8 cellular contexts compared by ENCODE assay signal in genomic region chr12:2795291-2796186, GRCh38. TPM values are rescaled to one million over a fixed set of nuclear protein-coding genes. Genes with fewer than 3 reads are reported as not detected.
DNase-seq lines count a peak whose midpoint lies in the region; ATAC-seq and TF ChIP-seq lines count a peak whose summit lies in the region.

No MANE protein-coding gene starts in this region.

- peak overlapping the region; percentile 97 for H3K4me3 ChIP-seq in HL-60 (replicated peaks; ENCODE audit: insufficient read depth, low read length)
- peak overlapping the region; percentile 69 to 77 for H3K4me3 ChIP-seq in testis

- DNase-seq in Caki2 (ENCODE audit: low read depth) (peak; percentile 66), HL-60 (ENCODE audit: low read depth in 1 of 2, low spot score in 1 of 2) (peak in 1 of 2 experiments; percentile 45), RPMI8226 (peak; percentile 79), glomerular visceral epithelial cell (ENCODE audit: extremely low spot score) (peak; percentile 59), omental fat pad (ENCODE audit: low spot score) (peak; percentile 51), testis (peak; percentile 83)
- peak; percentile 71 for DNase-seq in activated naive CD4-positive, alpha-beta T cell treated with anti-CD3 and anti-CD28 coated beads for 36 hours

- H3K27me3 ChIP-seq in HL-60 (ENCODE audit: insufficient read depth, poor library complexity, severe bottlenecking) (no peaks in the 10 kb centered on the region), testis (no peaks in the 10 kb centered on the region)

- H3K9me3 ChIP-seq in testis: no peaks in the 10 kb centered on the region

- in situ Hi-C loops in Caki2 (cut with HindIII; ENCODE audit: low pct_unique_long_range_greater_than_20kb, low sequenced_read_pairs): no loop called here

- TF ChIP-seq CTCF in HL-60 (IDR thresholded peaks at IDR 0.05; ENCODE audit: insufficient read depth, low read length) (no peak), omental fat pad (IDR thresholded peaks at IDR 0.05) (no peak), testis (IDR thresholded peaks at IDR 0.05) (no peak)

- H3K9me3 Mint-ChIP-seq in activated naive CD4-positive, alpha-beta T cell treated with anti-CD3 and anti-CD28 coated beads for 36 hours: no peaks in the 10 kb centered on the region

- no peaks in the 10 kb centered on the region for H3K36me3 ChIP-seq in testis (ENCODE audit: low read depth, missing control alignments)

- no peaks in the 10 kb centered on the region for H3K27me3 Mint-ChIP-seq in activated naive CD4-positive, alpha-beta T cell treated with anti-CD3 and anti-CD28 coated beads for 36 hours (ENCODE audit: low read depth)

- intact Hi-C loops in activated naive CD4-positive, alpha-beta T cell treated with anti-CD3 and anti-CD28 coated beads for 36 hours (cut with micrococcal nuclease): loop anchor here (2.0 to 10.0 kb wide), 3 partner anchors 82 to 1101 kb away; partner anchors contain the start of genes ADIPOR2, FOXM1, RHNO1 and TULP3
- intact Hi-C loops in testis (cut with DNase I; ENCODE audit: low total_unique reads): no loop called here

- peaks cover 30% of the 10 kb centered on the region for H3K4me1 Mint-ChIP-seq in activated naive CD4-positive, alpha-beta T cell treated with anti-CD3 and anti-CD28 coated beads for 36 hours (ENCODE audit: low read depth)

- TF ChIP-seq POLR2A in testis (IDR thresholded peaks at IDR 0.05): no peak

- H3K4me3 Mint-ChIP-seq in activated naive CD4-positive, alpha-beta T cell treated with anti-CD3 and anti-CD28 coated beads for 36 hours: peak overlapping the region; percentile 88

- CTCF ChIA-PET in activated naive CD4-positive, alpha-beta T cell treated with anti-CD3 and anti-CD28 coated beads for 36 hours (lab: Charles Lee): interaction anchor here (0.9 to 1.4 kb wide), 7 partner anchors 10 to 113 kb away, joined by 3 to 5 read pairs (median 3); no protein-coding TSS in a partner anchor

- peaks cover 40% of the 10 kb centered on the region for H3K36me3 Mint-ChIP-seq in activated naive CD4-positive, alpha-beta T cell treated with anti-CD3 and anti-CD28 coated beads for 36 hours (ENCODE audit: low read depth)

- H3K4me1 ChIP-seq in testis: peaks cover 19% of the 10 kb centered on the region

- WGBS in testis, 2 donors: 0% methylated on average over 9 to 44 of the region's 111 CpGs

- ATAC-seq in GM19463 (IDR thresholded peaks at IDR 0.05; ENCODE audit: unreplicated experiment) (peak; percentile 69), omental fat pad (ENCODE audit: low FRiP score) (peak; percentile 79)

- peak overlapping the region; percentile 73 for H3K27ac Mint-ChIP-seq in activated naive CD4-positive, alpha-beta T cell treated with anti-CD3 and anti-CD28 coated beads for 36 hours

- H3K27ac ChIP-seq in HL-60 (replicated peaks) (peak overlapping the region; percentile 57), testis (peak overlapping the region; percentile 79 to 90)

RNA-seq across cellular contexts. Expression of gene FKBP4, which starts 0.8 kb away (rescaled TPM):
- 77.6 and 85.8 TPM in 2 replicates for total RNA-seq in Caki2 (2014; rRNA removed; shearing (Covaris generic); ENCODE audit: low replicate concordance)
- total RNA-seq in activated naive CD4-positive, alpha-beta T cell treated with anti-CD3 and anti-CD28 coated beads for 36 hours: 100 to 1,000 TPM; 139 TPM
- total RNA-seq in omental fat pad (10 to 100 TPM; 29.6 to 86.5 (median 45.1) TPM), testis (10 to 100 TPM; 64.2 to 74.9 TPM)
- 154 TPM for polyA plus RNA-seq in testis (ENCODE audit: insufficient read depth, low read depth, low replicate concordance)

RNA-seq across cellular contexts. Expression of gene ITFG2, which starts 16.9 kb away (rescaled TPM):
- total RNA-seq in Caki2 (2014; rRNA removed; shearing (Covaris generic); ENCODE audit: low replicate concordance): 2.2 and 15.4 TPM in 2 replicates
- total RNA-seq in activated naive CD4-positive, alpha-beta T cell treated with anti-CD3 and anti-CD28 coated beads for 36 hours: 10 to 100 TPM; 27.5 to 30.5 TPM
- total RNA-seq in omental fat pad (10 to 100 TPM; 23.4 to 40.5 (median 29.0) TPM), testis (10 to 100 TPM; 54.1 to 69.4 TPM)
- 32.6 TPM for polyA plus RNA-seq in testis (ENCODE audit: insufficient read depth, low read depth, low replicate concordance)

RNA-seq across cellular contexts. Expression of gene NRIP2, which starts 39.3 kb away (rescaled TPM):
- not detected in 2 replicates for total RNA-seq in Caki2 (2014; rRNA removed; shearing (Covaris generic); ENCODE audit: low replicate concordance)
- total RNA-seq in activated naive CD4-positive, alpha-beta T cell treated with anti-CD3 and anti-CD28 coated beads for 36 hours: not detected
- 1 to 10 TPM in 2 of 4 donors, under 1 TPM in 2; 0.46 to 4.9 (median 0.93) TPM for total RNA-seq in omental fat pad
- 10 to 100 TPM in 1 of 2 donors, 1 to 10 TPM in 1; 2.6 to 10.6 TPM for total RNA-seq in testis
- 2.8 TPM for polyA plus RNA-seq in testis (ENCODE audit: insufficient read depth, low read depth, low replicate concordance)
